Comparison of ENCODE assay signal across 8 cellular contexts in genomic region chr3:25663324-25664065, GRCh38. TPM values are rescaled to one million over a fixed set of nuclear protein-coding genes. Genes with fewer than 3 reads are reported as not detected.
DNase-seq lines count a peak whose midpoint lies in the region; ATAC-seq lines count a peak whose summit lies in the region.

No MANE protein-coding gene starts in this region.

- peaks cover 41% of the 10 kb centered on the region for H3K4me1 Mint-ChIP-seq in activated CD4-positive, alpha-beta memory T cell treated with anti-CD3 and anti-CD28 coated beads, Interleukin-2, amount 10 ng/mL, durations not matched to agents 7 days and 5 days

- no peaks in the 10 kb centered on the region for H3K9me3 Mint-ChIP-seq in activated CD4-positive, alpha-beta memory T cell treated with anti-CD3 and anti-CD28 coated beads, Interleukin-2, amount 10 ng/mL, durations not matched to agents 7 days and 5 days

- CTCF ChIA-PET in activated CD4-positive, alpha-beta memory T cell treated with anti-CD3 and anti-CD28 coated beads, Interleukin-2, amount 10 ng/mL, durations not matched to agents 7 days and 5 days (lab: Charles Lee), result interaction anchor here (1.0 to 1.2 kb wide), 2 partner anchors 15 to 120 kb away, joined by 3 to 4 read pairs; partner anchors contain the start of gene NGLY1

- no peaks in the 10 kb centered on the region for H3K9me3 ChIP-seq in neuron (ENCODE audit: low read length)

- POLR2A ChIA-PET in activated CD4-positive, alpha-beta memory T cell treated with anti-CD3 and anti-CD28 coated beads, Interleukin-2, amount 10 ng/mL, durations not matched to agents 7 days and 5 days (lab: Charles Lee), result interaction anchor here (1.0 to 1.5 kb wide), 4 partner anchors 10 to 126 kb away, joined by 3 to 8 read pairs (median 3); partner anchors contain the start of gene NGLY1

- DNase-seq in NCI-H2107 treated with DMSO at 0.1 percent for 48 hours (lab: John Stamatoyannopoulos, UW; ENCODE audit: unreplicated experiment) (peak; percentile 25), fibroblast of gingiva (ENCODE audit: low read depth) (peak; percentile 3), NCI-H2196 treated with DMSO at 0.1 percent for 48 hours (lab: John Stamatoyannopoulos, UW; ENCODE audit: unreplicated experiment) (no peak)
- peak; percentile 32 for DNase-seq in activated CD4-positive, alpha-beta memory T cell treated with anti-CD3 and anti-CD28 coated beads, Interleukin-2, amount 10 ng/mL, durations not matched to agents 7 days and 5 days

- peak; percentile 42 for ATAC-seq in GM18502 (IDR thresholded peaks at IDR 0.05; ENCODE audit: poor library complexity, unreplicated experiment)
- peak; percentile 43 for ATAC-seq in HG02885 (IDR thresholded peaks at IDR 0.05; ENCODE audit: poor library complexity, unreplicated experiment)

- H3K27ac Mint-ChIP-seq in activated CD4-positive, alpha-beta memory T cell treated with anti-CD3 and anti-CD28 coated beads, Interleukin-2, amount 10 ng/mL, durations not matched to agents 7 days and 5 days, result peak overlapping the region; percentile 90

- H3K4me3 ChIP-seq in ACC112 (ENCODE audit: low read depth, low read length) (peak overlapping the region; percentile 98), neuron (ENCODE audit: low read length) (peak overlapping the region; percentile 82)

- H2AFZ ChIP-seq in ACC112 (ENCODE audit: low read length, unreplicated experiment) (peak overlapping the region; percentile 95), neuron (ENCODE audit: low read depth, low read length) (peak overlapping the region; percentile 52)

- no peaks in the 10 kb centered on the region for H3K27me3 Mint-ChIP-seq in activated CD4-positive, alpha-beta memory T cell treated with anti-CD3 and anti-CD28 coated beads, Interleukin-2, amount 10 ng/mL, durations not matched to agents 7 days and 5 days

- H3K27me3 ChIP-seq in ACC112 (ENCODE audit: insufficient read depth, low read length) (no peaks in the 10 kb centered on the region), neuron (ENCODE audit: insufficient read depth, low read length) (no peaks in the 10 kb centered on the region)

- H3K79me2 ChIP-seq in ACC112 (ENCODE audit: control insufficient read depth, insufficient read depth, low read length, unreplicated experiment), result peaks cover 55% of the 10 kb centered on the region

- H3K36me3 ChIP-seq in ACC112 (ENCODE audit: insufficient read depth, low read length), result no peaks in the 10 kb centered on the region
- H3K36me3 ChIP-seq in neuron (ENCODE audit: insufficient read depth, low read length), result no peaks in the 10 kb centered on the region

- peak overlapping the region; percentile 92 for H3K4me3 Mint-ChIP-seq in activated CD4-positive, alpha-beta memory T cell treated with anti-CD3 and anti-CD28 coated beads, Interleukin-2, amount 10 ng/mL, durations not matched to agents 7 days and 5 days

- H3K27ac ChIP-seq in ACC112 (ENCODE audit: low read depth, low read length), result peak overlapping the region; percentile 72

- H3K36me3 Mint-ChIP-seq in activated CD4-positive, alpha-beta memory T cell treated with anti-CD3 and anti-CD28 coated beads, Interleukin-2, amount 10 ng/mL, durations not matched to agents 7 days and 5 days (ENCODE audit: low read depth), result peaks cover 18% of the 10 kb centered on the region

- H3K4me1 ChIP-seq in ACC112 (ENCODE audit: control insufficient read depth, insufficient read depth, low read length, unreplicated experiment) (peaks cover 20% of the 10 kb centered on the region), neuron (ENCODE audit: insufficient read depth, low read length) (peaks cover 32% of the 10 kb centered on the region)

RNA-seq across cellular contexts. Expression of gene TOP2B, which starts 1.2 kb away (rescaled TPM):
- total RNA-seq in activated CD4-positive, alpha-beta memory T cell treated with anti-CD3 and anti-CD28 coated beads, Interleukin-2, amount 10 ng/mL, durations not matched to agents 7 days and 5 days, result 100 to 1,000 TPM; 114 TPM
